ENCODE assay signal across 1 cellular context in genomic region chr6:159407211-159407780, GRCh38.
A peak's percentile ranks its signal among the peaks of the same experiment; 100 is the strongest.
DNase-seq lines count a peak whose midpoint lies in the region; TF ChIP-seq lines count a peak whose summit lies in the region.
"Not testable (repeated sequence)": the region's sequence is repeated elsewhere in the genome, so short reads cannot be mapped to it uniquely, and the experiment has no call there.

No MANE protein-coding gene starts in this region.

- DNase-seq in esophagus muscularis mucosa (ENCODE audit: extremely low spot score), result peak; percentile 19

- not testable (repeated sequence) for TF ChIP-seq EP300 in esophagus muscularis mucosa (IDR thresholded peaks at IDR 0.05)

- not testable (repeated sequence) for H3K4me1 ChIP-seq in esophagus muscularis mucosa

- H3K36me3 ChIP-seq in esophagus muscularis mucosa, result not testable (repeated sequence)

- H3K27me3 ChIP-seq in esophagus muscularis mucosa, result not testable (repeated sequence)

- WGBS in esophagus muscularis mucosa, result 96% methylated on average over 9 of the region's 41 CpGs

- H3K9me3 ChIP-seq in esophagus muscularis mucosa, result not testable (repeated sequence)

- not testable (repeated sequence) for H3K27ac ChIP-seq in esophagus muscularis mucosa (replicated peaks in 1 of 4)

- not testable (repeated sequence) for H3K4me3 ChIP-seq in esophagus muscularis mucosa

- TF ChIP-seq POLR2A in esophagus muscularis mucosa (IDR thresholded peaks at IDR 0.05; ENCODE audit: low read depth), result not testable (repeated sequence)

- intact Hi-C loops in esophagus muscularis mucosa (cut with DNase I), result not testable (repeated sequence)

- TF ChIP-seq CTCF in esophagus muscularis mucosa (IDR thresholded peaks at IDR 0.05), result not testable (repeated sequence)
